Comparison of ENCODE assay signal across 8 cellular contexts in genomic region chr3:46948830-46949671, GRCh38. TPM values are rescaled to one million over a fixed set of nuclear protein-coding genes. Genes with fewer than 3 reads are reported as not detected.
A peak's percentile ranks its signal among the peaks of the same experiment; 100 is the strongest.
DNase-seq lines count a peak whose midpoint lies in the region; ATAC-seq and TF ChIP-seq lines count a peak whose summit lies in the region.

No MANE protein-coding gene starts in this region.

- TF ChIP-seq RAD21 in Ishikawa (IDR thresholded peaks at IDR 0.05; ENCODE audit: low read depth) = no peak

- H3K27me3 Mint-ChIP-seq in activated CD4-positive, alpha-beta T cell treated with anti-CD3 and anti-CD28 coated beads for 36 hours = no peaks in the 10 kb centered on the region
- H3K27me3 Mint-ChIP-seq in chondrocyte (ENCODE audit: low read depth) (no peaks in the 10 kb centered on the region), neural crest cell (ENCODE audit: low read depth) (no peaks in the 10 kb centered on the region)

- peak; percentile 33 for DNase-seq in activated CD4-positive, alpha-beta T cell treated with anti-CD3 and anti-CD28 coated beads for 36 hours
- no peak for DNase-seq in activated CD4-positive, alpha-beta T cell treated with anti-CD3 and anti-CD28 coated beads, Interleukin-2, amount 50 U/mL, for 4 hours
- DNase-seq in chondrocyte (ENCODE audit: low spot score) = peak; percentile 54
- no peak for DNase-seq in neural crest cell (ENCODE audit: low read depth, low spot score)

- TF ChIP-seq CTCF in chondrocyte (IDR thresholded peaks at IDR 0.05) (no peak), neural crest cell (conservative IDR thresholded peaks at IDR 0.05) (no peak)

- no peaks in the 10 kb centered on the region for H3K9me3 Mint-ChIP-seq in activated CD4-positive, alpha-beta T cell treated with anti-CD3 and anti-CD28 coated beads for 36 hours (ENCODE audit: low read depth)
- no peaks in the 10 kb centered on the region for H3K9me3 Mint-ChIP-seq in chondrocyte (ENCODE audit: low read depth)
- no peaks in the 10 kb centered on the region for H3K9me3 Mint-ChIP-seq in neural crest cell

- intact Hi-C loops in activated CD4-positive, alpha-beta T cell treated with anti-CD3 and anti-CD28 coated beads for 36 hours (cut with DNase I, micrococcal nuclease) = no loop called here

- POLR2A ChIA-PET in activated CD4-positive, alpha-beta T cell treated with anti-CD3 and anti-CD28 coated beads for 36 hours (lab: Charles Lee) = interaction anchor here (0.6 kb wide), 2 partner anchors 25 to 284 kb away, joined by 5 to 15 read pairs; no protein-coding TSS in a partner anchor

- peaks cover 88% of the 10 kb centered on the region for H3K4me1 Mint-ChIP-seq in activated CD4-positive, alpha-beta T cell treated with anti-CD3 and anti-CD28 coated beads for 36 hours
- H3K4me1 Mint-ChIP-seq in chondrocyte (ENCODE audit: low read depth) (peaks cover 45% of the 10 kb centered on the region), neural crest cell (peaks cover 42% of the 10 kb centered on the region)

- H3K4me3 Mint-ChIP-seq in activated CD4-positive, alpha-beta T cell treated with anti-CD3 and anti-CD28 coated beads for 36 hours = peak overlapping the region; percentile 15
- no peak overlapping the region for H3K4me3 Mint-ChIP-seq in chondrocyte (ENCODE audit: unreplicated experiment)
- H3K4me3 Mint-ChIP-seq in neural crest cell = no peak overlapping the region

- H3K36me3 Mint-ChIP-seq in activated CD4-positive, alpha-beta T cell treated with anti-CD3 and anti-CD28 coated beads for 36 hours (ENCODE audit: low read depth) = peaks cover 29% of the 10 kb centered on the region
- H3K36me3 Mint-ChIP-seq in chondrocyte (ENCODE audit: low read depth) (peaks cover 7% of the 10 kb centered on the region), neural crest cell (ENCODE audit: low read depth) (peaks cover 8% of the 10 kb centered on the region)

- no peak for ATAC-seq in activated CD4-positive, alpha-beta T cell treated with anti-CD3 and anti-CD28 coated beads for 36 hours
- ATAC-seq in GM18870 (IDR thresholded peaks at IDR 0.05; ENCODE audit: unreplicated experiment) (no peak), GM19328 (IDR thresholded peaks at IDR 0.05; ENCODE audit: unreplicated experiment) (no peak), GM18907 (IDR thresholded peaks at IDR 0.05; ENCODE audit: unreplicated experiment) (no peak)

- TF ChIP-seq EP300 in Ishikawa (IDR thresholded peaks at IDR 0.05; ENCODE audit: borderline replicate concordance) = peak; percentile 40; the same call in 1 of the 2 replicates

- peak overlapping the region; percentile 92 for H3K27ac Mint-ChIP-seq in activated CD4-positive, alpha-beta T cell treated with anti-CD3 and anti-CD28 coated beads for 36 hours
- H3K27ac Mint-ChIP-seq in chondrocyte (ENCODE audit: unreplicated experiment) = no peak overlapping the region
- H3K27ac Mint-ChIP-seq in neural crest cell (ENCODE audit: unreplicated experiment) = peak overlapping the region; percentile 60

- CTCF ChIA-PET in activated CD4-positive, alpha-beta T cell treated with anti-CD3 and anti-CD28 coated beads for 36 hours (lab: Charles Lee) = interaction anchor here (2.3 kb wide), 1 partner anchor 9 kb away, joined by 13 read pairs; no protein-coding TSS in a partner anchor

TF ChIP-seq in Ishikawa, 13 proteins besides CTCF, POLR2A, EP300 and RAD21:
- TF ChIP-seq ZBTB7A (IDR thresholded peaks at IDR 0.05; ENCODE audit: low read depth) = peak; percentile 64; the same call in 1 of the 2 replicates
- no peak for TF ChIP-seq MAX (IDR thresholded peaks at IDR 0.05)
- TF ChIP-seq TEAD4 (IDR thresholded peaks at IDR 0.05) = peak; percentile 30
- TF ChIP-seq EGR1 (IDR thresholded peaks at IDR 0.05) = no peak
- TF ChIP-seq YY1 (IDR thresholded peaks at IDR 0.05; ENCODE audit: low read depth) = no peak
- TF ChIP-seq NFIC (IDR thresholded peaks at IDR 0.05) = peak; percentile 62

RNA-seq across cellular contexts. Expression of gene CCDC12, which starts 27.5 kb away (rescaled TPM):
- total RNA-seq in activated CD4-positive, alpha-beta T cell treated with anti-CD3 and anti-CD28 coated beads for 36 hours = 10 to 100 TPM; 45.4 to 47.8 TPM
- total RNA-seq in chondrocyte = 21.8 to 23.3 TPM (median 22.3 TPM) in 3 replicates
- total RNA-seq in neural crest cell = 53.2 and 54.3 TPM in 2 replicates

RNA-seq across cellular contexts. Expression of gene NBEAL2, which starts 30.4 kb away (rescaled TPM):
- total RNA-seq in activated CD4-positive, alpha-beta T cell treated with anti-CD3 and anti-CD28 coated beads for 36 hours = 10 to 100 TPM; 83.4 to 84.9 TPM
- total RNA-seq in chondrocyte = 15.9 to 18.1 TPM (median 16.5 TPM) in 3 replicates
- total RNA-seq in neural crest cell = 24.6 and 25.2 TPM in 2 replicates

Comparison
In these comparisons a context has a peak if more than half of its experiments do, and no peak if none do; other contexts are left out.
1. DNase-seq: peak in activated CD4-positive, alpha-beta T cell treated with anti-CD3 and anti-CD28 coated beads for 36 hours (single experiment) and chondrocyte (single experiment); none in activated CD4-positive, alpha-beta T cell treated with anti-CD3 and anti-CD28 coated beads, Interleukin-2, amount 50 U/mL, for 4 hours (0 of 2) and neural crest cell (single experiment).